In genomic region chr18:68397241-68398035, GRCh38 we compare ENCODE assay signal across 1 cellular context.
TF ChIP-seq lines count a peak whose summit lies in the region.

No MANE protein-coding gene starts in this region.

TF ChIP-seq in IMR-90, 13 proteins besides CTCF, POLR2A, EP300 and RAD21 (continued from another document):
- TF ChIP-seq NFE2L2 (IDR thresholded peaks at IDR 0.05; ENCODE audit: low read depth, low read length), result no peak
- TF ChIP-seq SMC3 (IDR thresholded peaks at IDR 0.05; ENCODE audit: low read depth, low read length), result no peak
- TF ChIP-seq CEBPB (IDR thresholded peaks at IDR 0.05; ENCODE audit: low read depth, low read length), result no peak
- TF ChIP-seq MXI1 (IDR thresholded peaks at IDR 0.05; ENCODE audit: borderline replicate concordance, low read depth, low read length), result no peak
